In the genomic region with DNA sequence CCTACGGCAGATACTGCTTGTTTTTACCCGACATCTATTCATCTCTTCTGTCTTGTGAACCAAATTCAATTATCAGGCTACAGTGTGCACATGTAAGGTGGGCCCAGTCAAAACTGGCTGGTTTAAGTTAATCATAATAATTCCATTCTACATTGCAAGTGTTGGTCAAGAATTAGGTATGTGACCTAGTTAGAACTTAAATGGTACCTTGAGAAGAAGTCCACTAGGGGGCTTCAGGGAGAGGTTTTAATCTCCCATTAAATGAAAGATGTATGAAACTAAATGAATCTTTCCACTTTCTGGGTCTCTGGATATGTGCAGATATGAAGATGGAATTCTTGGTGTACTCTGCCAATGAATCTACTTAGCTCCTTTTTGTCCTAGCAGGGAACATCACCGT, we compare ENCODE assay signal across 9 cellular contexts.
A peak's percentile ranks its signal among the peaks of the same experiment; 100 is the strongest.
DNase-seq lines count a peak whose midpoint lies in the region; ATAC-seq, FAIRE-seq and TF ChIP-seq lines count a peak whose summit lies in the region.
"Had no signal": no experiment of that assay in that cellular context is flagged by ENCODE, and none has a peak within 500 bp of the region (broad histone marks: within the 10 kb centered on the region; RNA-seq: fewer than 3 reads in every experiment).

No MANE protein-coding gene starts in this region.

- H3K27me3 ChIP-seq in OCI-LY1 (ENCODE audit: insufficient read depth, low read length): no peaks in the 10 kb centered on the region
- no peaks in the 10 kb centered on the region for H3K27me3 ChIP-seq in small intestine (ENCODE audit: control insufficient read depth in 2 of 2, insufficient read depth in 2 of 2, low read length in 2 of 2)
- H3K27me3 ChIP-seq: BLaER1 had no signal

- no peaks in the 10 kb centered on the region for H3K9me2 ChIP-seq in OCI-LY1 (ENCODE audit: low read depth, low read length)

- H3K4me2 ChIP-seq in OCI-LY1 (ENCODE audit: low read length): no peak overlapping the region
- H3K4me2 ChIP-seq: BLaER1 had no signal

- FAIRE-seq in small intestine (lab: Jason Lieb, UNC): no peak

- peak; percentile 64 for TF ChIP-seq CTCF in OCI-LY1 (IDR thresholded peaks at IDR 0.05; ENCODE audit: low read length)

- no peak overlapping the region for H3K9ac ChIP-seq in OCI-LY1 (ENCODE audit: low read length)
- H3K9ac ChIP-seq: BLaER1 had no signal

- no peak overlapping the region for H3K27ac ChIP-seq in OCI-LY1 (ENCODE audit: low read depth, low read length, poor library complexity, severe bottlenecking)
- H3K27ac ChIP-seq in small intestine (ENCODE audit: low read depth in 1 of 2, low read length in 1 of 2): no peak overlapping the region
- H3K27ac ChIP-seq: BLaER1 had no signal

- H2AFZ ChIP-seq in OCI-LY1 (ENCODE audit: low read length): no peak overlapping the region

- H3K4me3 ChIP-seq in OCI-LY1 (ENCODE audit: low read depth, low read length, poor library complexity, severe bottlenecking) (no peak overlapping the region), small intestine (ENCODE audit: low read depth in 1 of 2, low read length in 2 of 2) (no peak overlapping the region)
- H3K4me3 ChIP-seq: BLaER1 had no signal

- H3K4me1 ChIP-seq in OCI-LY1 (ENCODE audit: insufficient read depth, low read length, severe bottlenecking): no peaks in the 10 kb centered on the region
- H3K4me1 ChIP-seq in small intestine (ENCODE audit: control insufficient read depth in 2 of 2, insufficient read depth in 1 of 2, low read depth in 1 of 2, low read length in 1 of 2): no peaks in the 10 kb centered on the region

- no peaks in the 10 kb centered on the region for H4K20me1 ChIP-seq in OCI-LY1 (ENCODE audit: insufficient read depth, low read length)
- H4K20me1 ChIP-seq: BLaER1 had no signal

- H3K9me3 ChIP-seq in OCI-LY1 (ENCODE audit: low read length): no peaks in the 10 kb centered on the region
- no peaks in the 10 kb centered on the region for H3K9me3 ChIP-seq in small intestine (ENCODE audit: control insufficient read depth, low read depth)
- H3K9me3 ChIP-seq: BLaER1 had no signal

- no peaks in the 10 kb centered on the region; the same call in 1 of the 2 replicates for H3K79me2 ChIP-seq in OCI-LY1 (ENCODE audit: insufficient read depth, low read length)

- WGBS in small intestine, 3 donors: 86 to 89% (median 86%) methylated on average over 3 of the region's 3 CpGs

- H3F3A ChIP-seq in OCI-LY1 (ENCODE audit: insufficient read depth, low read length): no peaks in the 10 kb centered on the region

- no peak for TF ChIP-seq POLR2A in erythroblast (IDR thresholded peaks at IDR 0.05; ENCODE audit: low read length)

- H3K36me3 ChIP-seq in OCI-LY1 (ENCODE audit: insufficient read depth, low read length) (no peaks in the 10 kb centered on the region), small intestine (ENCODE audit: control insufficient read depth in 2 of 2, insufficient read depth in 2 of 2, low read length in 2 of 2) (no peaks in the 10 kb centered on the region)
- H3K36me3 ChIP-seq: BLaER1 had no signal

- DNase-seq in NCI-H146 (lab: John Stamatoyannopoulos, UW): peak; percentile 4
- no peak for DNase-seq in NCI-H146 treated with DMSO at 0.1 percent for 48 hours (lab: John Stamatoyannopoulos, UW; ENCODE audit: unreplicated experiment)
- DNase-seq in erythroblast (lab: John Stamatoyannopoulos, UW): peak; percentile 44 to 57
- peak; percentile 15 for DNase-seq in small intestine
- no peak for DNase-seq in stimulated activated naive CD8-positive, alpha-beta T cell treated with anti-CD3 and anti-CD28 coated beads, Interleukin-15, Interleukin-2, amounts not matched to agents 100 U/mL and 50 U/mL, for 24 hours
- DNase-seq in GDM1 (lab: John Stamatoyannopoulos, UW): no peak
- DNase-seq in CD1c-positive myeloid dendritic cell (ENCODE audit: extremely low spot score): no peak

- no peak for ATAC-seq in stimulated activated naive CD8-positive, alpha-beta T cell treated with anti-CD3 and anti-CD28 coated beads, Interleukin-15, Interleukin-2, amounts not matched to agents 100 U/mL and 50 U/mL, for 24 hours

Comparison
In these comparisons a context has a peak if more than half of its experiments do, and no peak if none do; other contexts are left out.
1. DNase-seq: peak in NCI-H146 (single experiment), erythroblast (2 of 2) and small intestine (single experiment); none in NCI-H146 treated with DMSO at 0.1 percent for 48 hours (single experiment), stimulated activated naive CD8-positive, alpha-beta T cell treated with anti-CD3 and anti-CD28 coated beads, Interleukin-15, Interleukin-2, amounts not matched to agents 100 U/mL and 50 U/mL, for 24 hours (single experiment), GDM1 (single experiment) and CD1c-positive myeloid dendritic cell (single experiment).